Comparison of ENCODE assay signal across 27 cellular contexts in genomic region chr11:76105637-76106036, GRCh38.
"Had no signal": no experiment of that assay in that cellular context is flagged by ENCODE, and none has a peak within 500 bp of the region (broad histone marks: within the 10 kb centered on the region; RNA-seq: fewer than 3 reads in every experiment).

No MANE protein-coding gene starts in this region.

- DNase-seq: stimulated activated CD4-positive, alpha-beta T cell treated with anti-CD3 and anti-CD28 coated beads, Interleukin-2, amount 100 ng/mL, for 48 hours; stimulated activated CD4-positive, alpha-beta T cell treated with anti-CD3 and anti-CD28 coated beads, Interleukin-4, amount 100 ng/mL, for 1 hour; stimulated activated CD4-positive, alpha-beta T cell treated with anti-CD3 and anti-CD28 coated beads, Interleukin-4, amount 100 ng/mL, for 24 hours; stimulated activated CD4-positive, alpha-beta T cell treated with anti-CD3 and anti-CD28 coated beads, Interleukin-4, amount 100 ng/mL, for 4 hours; stimulated activated CD8-positive, alpha-beta memory T cell treated with anti-CD3 and anti-CD28 coated beads, Interleukin-4, amount 100 ng/mL, for 48 hours; stimulated activated naive B cell treated with anti-CD40 and anti-IgM and Interleukin-4, amounts not matched to agents 10 μg/mL and 1 μg/mL and 100 μg/mL, for 72 hours; stimulated activated naive CD4-positive, alpha-beta T cell; stimulated activated naive CD4-positive, alpha-beta T cell treated with Interleukin-2 at 50 U/mL for 16 hours; stimulated activated naive CD8-positive, alpha-beta T cell treated with anti-CD3 and anti-CD28 coated beads, Interleukin-15, amount 100 ng/mL, for 72 hours; stimulated activated naive CD8-positive, alpha-beta T cell treated with anti-CD3 and anti-CD28 coated beads, Interleukin-15, Interleukin-2, amounts not matched to agents 100 U/mL and 50 U/mL, for 24 hours; stomach; substantia nigra; testis; thyroid gland; tibial artery; transverse colon; trophoblast cell; upper lobe of left lung; upper lobe of right lung; uterus had no signal

- H3K27me3 ChIP-seq: stomach, suprapubic skin, testis, thyroid gland, tibial artery, tibial nerve, transverse colon, upper lobe of left lung, upper lobe of right lung, uterus, vagina had no signal

- H3K9me3 ChIP-seq: stomach, suprapubic skin, testis, thoracic aorta, thyroid gland, tibial artery, tibial nerve, transverse colon, upper lobe of left lung, upper lobe of right lung, uterus, vagina had no signal

- ATAC-seq: stimulated activated effector memory CD8-positive, alpha-beta T cell treated with anti-CD3 and anti-CD28 coated beads, Interleukin-12 subunit alpha, Interleukin-12 subunit beta, amount 100 ng/mL, for 72 hours; stimulated activated memory B cell treated with anti-CD40 and anti-IgM and Interleukin-4, amounts not matched to agents 10 μg/mL and 1 μg/mL and 100 μg/mL, for 72 hours; stimulated activated naive B cell treated with anti-CD40 and anti-IgM and Interleukin-4, amounts not matched to agents 10 μg/mL and 1 μg/mL and 100 μg/mL, for 72 hours; stimulated activated naive CD8-positive, alpha-beta T cell treated with anti-CD3 and anti-CD28 coated beads, Interleukin-15, amount 100 ng/mL, for 72 hours; stimulated activated naive CD8-positive, alpha-beta T cell treated with anti-CD3 and anti-CD28 coated beads, Interleukin-15, Interleukin-2, amounts not matched to agents 100 U/mL and 50 U/mL, for 24 hours; upper lobe of right lung had no signal

- H3K4me1 ChIP-seq: suprapubic skin, testis, tibial artery, upper lobe of right lung, uterus had no signal

- H3K4me3 ChIP-seq: stomach, suprapubic skin, testis, thoracic aorta, thyroid gland, tibial artery, tibial nerve, transverse colon, upper lobe of left lung, upper lobe of right lung, uterus, vagina had no signal

- H3K36me3 ChIP-seq: stomach, suprapubic skin, thoracic aorta, thyroid gland, tibial artery, tibial nerve, transverse colon, upper lobe of left lung, upper lobe of right lung, uterus, vagina had no signal

- H3K27ac ChIP-seq: stomach, suprapubic skin, testis, thoracic aorta, thyroid gland, tibial artery, tibial nerve, transverse colon, upper lobe of left lung, upper lobe of right lung, uterus, vagina had no signal

- FAIRE-seq: urothelium cell line had no signal
